In genomic region chr10:60086862-60087261, GRCh38 we compare ENCODE assay signal across 15 cellular contexts.
DNase-seq lines count a peak whose midpoint lies in the region; ATAC-seq lines count a peak whose summit lies in the region.
"Had no signal": no experiment of that assay in that cellular context is flagged by ENCODE, and none has a peak within 500 bp of the region (broad histone marks: within the 10 kb centered on the region; RNA-seq: fewer than 3 reads in every experiment).

No MANE protein-coding gene starts in this region.

- ATAC-seq in GM18498 (IDR thresholded peaks at IDR 0.05; ENCODE audit: unreplicated experiment), result peak; percentile 75
- ATAC-seq in GM19463 (IDR thresholded peaks at IDR 0.05; ENCODE audit: unreplicated experiment), result peak; percentile 79
- peak; percentile 76 for ATAC-seq in HG02678 (IDR thresholded peaks at IDR 0.05; ENCODE audit: unreplicated experiment)
- ATAC-seq in HG03469 (IDR thresholded peaks at IDR 0.05; ENCODE audit: unreplicated experiment), result peak; percentile 83
- ATAC-seq: activated CD4-positive, CD25-positive, alpha-beta regulatory T cell treated with anti-CD3 and anti-CD28 coated beads, Interleukin-2, amount 50 U/mL, for 24 hours had no signal

- DNase-seq in NCI-H1092 (lab: John Stamatoyannopoulos, UW) (no peak), NCI-H2081 treated with DMSO at 0.1 percent for 48 hours (lab: John Stamatoyannopoulos, UW) (no peak), DMS153 (lab: John Stamatoyannopoulos, UW) (no peak)
- DNase-seq in activated CD8-positive, alpha-beta memory T cell treated with anti-CD3 and anti-CD28 coated beads, Interleukin-2, amount 50 U/mL, for 48 hours, result no peak
- DNase-seq: activated T-cell treated with anti-CD3 and anti-CD28 coated beads, Interleukin-2, amount 50 U/mL, for 24 hours; amygdala; dermis blood vessel endothelial cell; foreskin fibroblast; Kasumi-1; SW 1271 had no signal
